Comparison of ENCODE assay signal across 8 cellular contexts in the genomic region with DNA sequence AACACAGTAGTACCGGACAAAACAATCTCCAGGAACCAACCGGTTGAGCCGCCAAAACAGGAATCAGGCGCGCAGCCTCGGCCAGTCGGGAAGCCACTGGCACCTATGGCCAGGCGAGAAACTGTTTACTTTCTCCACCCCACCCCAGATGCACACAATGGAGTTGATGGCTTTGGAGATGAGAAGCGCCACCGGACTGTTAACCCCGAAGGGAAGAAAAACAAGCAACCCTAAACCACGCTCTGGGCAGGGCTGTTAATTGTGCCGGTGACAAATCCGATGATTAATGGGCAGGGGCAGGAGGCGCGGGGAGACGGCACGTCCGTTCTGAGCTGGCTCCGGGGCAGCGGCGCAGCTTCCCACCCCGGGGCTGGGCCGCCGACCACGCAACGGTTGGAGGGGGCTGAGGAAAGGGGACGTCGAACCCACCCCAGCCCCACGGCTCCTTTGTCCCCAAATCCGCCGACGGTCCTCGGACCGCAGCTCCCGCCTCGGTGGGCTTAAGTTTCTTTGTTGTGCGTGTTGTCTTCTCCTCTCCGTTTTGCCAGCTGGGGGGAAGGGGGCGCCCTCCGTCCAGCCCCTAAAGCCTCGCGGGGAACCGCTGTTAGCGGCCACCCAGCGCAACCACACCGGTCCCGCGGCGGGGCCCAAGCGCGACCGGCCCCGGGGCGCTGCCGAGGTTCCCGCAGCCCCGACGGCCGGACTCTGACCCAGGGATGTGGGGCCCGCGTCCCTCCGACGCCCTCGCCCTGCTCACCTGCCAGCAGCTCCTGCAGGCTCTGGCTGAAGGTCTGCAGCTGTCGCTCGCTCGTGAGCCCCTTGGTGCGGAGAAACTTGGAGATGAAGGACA. TPM values are rescaled to one million over a fixed set of nuclear protein-coding genes. Genes with fewer than 3 reads are reported as not detected.
DNase-seq lines count a peak whose midpoint lies in the region; ATAC-seq, FAIRE-seq and TF ChIP-seq lines count a peak whose summit lies in the region.

No MANE protein-coding gene starts in this region.

- TF ChIP-seq EP300 in upper lobe of left lung (IDR thresholded peaks at IDR 0.05): no peak

- peak; percentile 57 for FAIRE-seq in GM12891 (lab: Jason Lieb, UNC)

- intact Hi-C loops in cardiac septum (cut with DNase I) (loop anchor here (2.0 to 10.0 kb wide), 9 partner anchors 143 to 764 kb away; no protein-coding TSS in a partner anchor), posterior cingulate gyrus (cut with DNase I) (loop anchor here (5.0 kb wide), 5 partner anchors 108 to 763 kb away; no protein-coding TSS in a partner anchor)

- peak in 1 of 2 donors; percentile 32 for ATAC-seq in upper lobe of left lung (ENCODE audit: low FRiP score in 2 of 2)

- peak; percentile 83 for TF ChIP-seq POLR2A in GM12891 (IDR thresholded peaks at IDR 0.05; ENCODE audit: low read depth, low read length)
- no peak for TF ChIP-seq POLR2A in upper lobe of left lung (IDR thresholded peaks at IDR 0.05)

- peak overlapping the region; percentile 96 for H3K4me3 ChIP-seq in HUES48 (ENCODE audit: low read depth, low read length)
- H3K4me3 ChIP-seq in SJCRH30: peak overlapping the region; percentile 90
- peak overlapping the region; percentile 63 to 87 (median 78) for H3K4me3 ChIP-seq in upper lobe of left lung

- H3K9me3 ChIP-seq in HUES48 (ENCODE audit: control insufficient read depth, insufficient read depth, low read length) (no peaks in the 10 kb centered on the region), SJCRH30 (replicated peaks) (no peaks in the 10 kb centered on the region), upper lobe of left lung (no peaks in the 10 kb centered on the region)

- peak overlapping the region; percentile 88 for H3K9ac ChIP-seq in HUES48 (ENCODE audit: low read depth, low read length)

- H3K27me3 ChIP-seq in HUES48 (ENCODE audit: control insufficient read depth, insufficient read depth, low read length) (no peaks in the 10 kb centered on the region), SJCRH30 (no peaks in the 10 kb centered on the region), upper lobe of left lung (no peaks in the 10 kb centered on the region)

- 0 to 1% methylated on average over 15 to 54 of the region's 69 CpGs for WGBS in upper lobe of left lung, 2 donors

- H3K27ac ChIP-seq in HUES48 (ENCODE audit: low read depth, low read length): peak overlapping the region; percentile 86
- H3K27ac ChIP-seq in SJCRH30: peak overlapping the region; percentile 80
- peak overlapping the region; percentile 98 to 100 (median 99) for H3K27ac ChIP-seq in upper lobe of left lung

- H3K4me1 ChIP-seq in HUES48 (ENCODE audit: control insufficient read depth, insufficient read depth, low read length): peaks cover 41% of the 10 kb centered on the region
- peaks cover 19% of the 10 kb centered on the region for H3K4me1 ChIP-seq in SJCRH30
- peaks cover 0 to 17% (median 4%) of the 10 kb centered on the region in 4 donors for H3K4me1 ChIP-seq in upper lobe of left lung

- no peak for TF ChIP-seq CTCF in upper lobe of left lung (IDR thresholded peaks at IDR 0.05)

- H3K36me3 ChIP-seq in HUES48 (ENCODE audit: control insufficient read depth, insufficient read depth, low read length) (peaks cover 36% of the 10 kb centered on the region), SJCRH30 (peaks cover 31% of the 10 kb centered on the region), upper lobe of left lung (peaks cover 0 to 31% (median 2%) of the 10 kb centered on the region in 4 donors)

- DNase-seq in GM12891 (ENCODE audit: insufficient read length, low spot score) (no peak), SJCRH30 (peak; percentile 56 to 66), cardiac septum (ENCODE audit: low spot score) (peak; percentile 77), posterior cingulate gyrus (peak in 9 of 10 donors; percentile 31 to 90 (median 44)), upper lobe of left lung (peak; percentile 53 to 92), GM19240 (ENCODE audit: insufficient read length, low spot score) (no peak)
- peak; percentile 42 for DNase-seq in activated naive CD4-positive, alpha-beta T cell treated with anti-CD3 and anti-CD28 coated beads, Interleukin-2, amount 50 U/mL, for 16 hours

TF ChIP-seq in GM12891, 5 proteins besides CTCF, POLR2A, EP300 and RAD21:
- TF ChIP-seq POU2F2 (IDR thresholded peaks at IDR 0.05; ENCODE audit: low read depth, low read length) (peak; percentile 31), TAF1 (IDR thresholded peaks at IDR 0.05; ENCODE audit: low read depth, low read length) (0 out of 2 replicates have a peak, but pooled peaks have one; percentile 12), POLR2AphosphoS5 (IDR thresholded peaks at IDR 0.05; ENCODE audit: low read depth, low read length) (peak; percentile 89), PAX5 (IDR thresholded peaks at IDR 0.05; ENCODE audit: insufficient read depth, low read length, severe bottlenecking) (no peak), SPI1 (IDR thresholded peaks at IDR 0.05; ENCODE audit: low read depth, low read length) (no peak)

RNA-seq across cellular contexts. Expression of gene BTG1, which starts 0.8 kb away (rescaled TPM):
- polyA plus RNA-seq in GM12891 (2012; ENCODE audit: low read depth, missing spikeins): 117 TPM
- total RNA-seq in SJCRH30 (2014; rRNA removed; shearing (Covaris generic)): 14.1 and 14.3 TPM in 2 replicates
- total RNA-seq in cardiac septum (72.8 TPM), upper lobe of left lung (100 to 1,000 TPM in 3 of 6 donors, 10 to 100 TPM in 3; 31.4 to 177 (median 87.0) TPM)

Comparison
In these comparisons a context has a peak if more than half of its experiments do, and no peak if none do; other contexts are left out.
1. DNase-seq: peak in SJCRH30 (2 of 2), activated naive CD4-positive, alpha-beta T cell treated with anti-CD3 and anti-CD28 coated beads, Interleukin-2, amount 50 U/mL, for 16 hours (single experiment), cardiac septum (single experiment), posterior cingulate gyrus (9 of 10) and upper lobe of left lung (2 of 2); none in GM12891 (single experiment) and GM19240 (single experiment).
2. Peak in every context shown above with its lines, with median percentiles within 50 percentile points of each other: H3K27ac ChIP-seq and H3K4me3 ChIP-seq.